ENCODE assay signal across 1 cellular context in genomic region chr3:12486916-12487315, GRCh38.
TF ChIP-seq lines count a peak whose summit lies in the region.

No MANE protein-coding gene starts in this region.

TF ChIP-seq in WTC11, 78 proteins besides CTCF, POLR2A, EP300 and RAD21 (continued from another document):
- no peak for TF ChIP-seq ZNF281 (CRISPR knock-in tag; IDR thresholded peaks at IDR 0.05)
- TF ChIP-seq SMAD4 (CRISPR knock-in tag; IDR thresholded peaks at IDR 0.05): no peak
- no peak for TF ChIP-seq ZNF512 (CRISPR knock-in tag; IDR thresholded peaks at IDR 0.05; ENCODE audit: borderline replicate concordance)
- TF ChIP-seq FOXJ3 (CRISPR knock-in tag; IDR thresholded peaks at IDR 0.05; ENCODE audit: borderline replicate concordance): no peak
- no peak for TF ChIP-seq ZNF219 (CRISPR knock-in tag; IDR thresholded peaks at IDR 0.05; ENCODE audit: borderline replicate concordance)
- no peak for TF ChIP-seq PRDM15 (CRISPR knock-in tag; IDR thresholded peaks at IDR 0.05)
